25 cellular contexts compared by ENCODE assay signal in the genomic region with DNA sequence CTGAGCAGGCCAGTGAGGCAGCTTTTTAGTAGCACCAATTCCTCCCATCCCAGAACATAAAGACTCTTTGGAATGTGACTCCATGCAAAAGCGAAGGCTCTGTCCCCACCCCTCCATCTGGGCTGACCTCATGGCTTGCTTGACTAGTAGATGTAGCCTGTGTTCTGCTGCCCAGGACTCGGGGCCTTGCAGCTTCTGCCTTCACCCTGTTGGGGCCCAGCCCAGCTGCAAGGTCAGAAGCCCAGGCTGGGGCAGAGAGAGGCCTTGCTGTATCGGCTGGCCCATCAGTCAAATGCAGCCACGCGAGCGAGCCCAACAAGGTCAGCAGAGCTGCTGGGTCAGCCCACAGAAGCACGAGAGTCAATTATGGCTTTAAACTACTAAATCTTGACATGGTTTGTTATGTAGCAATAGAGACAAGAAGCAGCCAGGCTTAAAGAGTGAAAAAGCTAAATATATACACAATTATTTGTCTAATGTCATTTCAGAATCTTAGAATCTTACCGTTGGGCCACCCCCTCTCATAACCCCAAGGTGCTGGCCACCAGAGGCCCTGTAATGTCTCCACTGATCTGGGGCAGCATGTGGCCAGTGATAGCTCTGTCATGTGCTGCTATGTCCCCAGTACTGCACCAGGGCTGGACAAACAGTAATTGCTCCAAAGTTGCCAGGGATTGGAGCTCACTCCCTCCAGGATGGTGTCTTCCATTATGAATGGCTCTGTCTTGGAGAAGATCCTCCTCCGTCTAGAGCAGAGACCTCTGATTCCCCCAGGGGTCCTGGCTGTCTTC. TPM values are rescaled to one million over a fixed set of nuclear protein-coding genes. Genes with fewer than 3 reads are reported as not detected.
DNase-seq lines count a peak whose midpoint lies in the region; ATAC-seq and TF ChIP-seq lines count a peak whose summit lies in the region.
"Had no signal": no experiment of that assay in that cellular context is flagged by ENCODE, and none has a peak within 500 bp of the region (broad histone marks: within the 10 kb centered on the region; RNA-seq: fewer than 3 reads in every experiment).

No MANE protein-coding gene starts in this region.

- WGBS in psoas muscle, 3 donors: 46 to 60% (median 53%) methylated on average over 9 of the region's 9 CpGs

- ATAC-seq in psoas muscle: peak in 2 of 4 donors; percentile 12 to 13
- ATAC-seq in GM21526 (IDR thresholded peaks at IDR 0.05; ENCODE audit: low FRiP score, unreplicated experiment): no peak
- no peak for ATAC-seq in HG03354 (IDR thresholded peaks at IDR 0.05; ENCODE audit: poor library complexity, severe bottlenecking, unreplicated experiment)
- ATAC-seq: CD8-positive, alpha-beta T cell; natural killer cell treated with Interleukin-12 subunit alpha and Interleukin-12 subunit beta and Interleukin-15 and Interleukin-18, amount 100 ng/mL, for 72 hours; right lobe of liver had no signal

- DNase-seq in DMS 273 (lab: John Stamatoyannopoulos, UW; ENCODE audit: unreplicated experiment) (peak; percentile 25), DMS 273 treated with DMSO at 0.1 percent for 48 hours (lab: John Stamatoyannopoulos, UW) (no peak), amniotic epithelial cell (ENCODE audit: low read depth) (peak; percentile 23), left kidney (ENCODE audit: low read depth, low spot score) (peak; percentile 57), psoas muscle (peak; percentile 45 to 47), NCI-H446 treated with DMSO at 0.1 percent for 48 hours (lab: John Stamatoyannopoulos, UW) (no peak)
- DNase-seq: activated CD4-positive, alpha-beta T cell treated with anti-CD3 and anti-CD28 coated beads for 48 hours; activated CD8-positive, alpha-beta memory T cell treated with anti-CD3 and anti-CD28 coated beads for 24 hours; activated effector memory CD4-positive, alpha-beta T cell treated with Interleukin-2 at 50 U/mL for 16 hours; CD8-positive, alpha-beta T cell; central memory CD4-positive, alpha-beta T cell; hypothalamus; immature natural killer cell; ovary; PC-9; stimulated activated naive CD4-positive, alpha-beta T cell treated with Interleukin-2 at 50 U/mL for 16 hours had no signal

- H3K27me3 ChIP-seq in psoas muscle (ENCODE audit: insufficient read depth in 3 of 3, low read length in 2 of 3): no peaks in the 10 kb centered on the region
- H3K27me3 ChIP-seq: ascending aorta, ovary, right lobe of liver had no signal

- TF ChIP-seq CTCF in psoas muscle (IDR thresholded peaks at IDR 0.05): no peak

- H3K9me3 ChIP-seq in psoas muscle: no peaks in the 10 kb centered on the region
- H3K9me3 ChIP-seq: ascending aorta, ovary, right lobe of liver had no signal

- no peaks in the 10 kb centered on the region for H3K4me1 ChIP-seq in psoas muscle
- H3K4me1 ChIP-seq: ascending aorta, right lobe of liver had no signal

- intact Hi-C loops in psoas muscle (cut with DNase I): no loop called here

- no peak overlapping the region for H3K4me3 ChIP-seq in psoas muscle
- H3K4me3 ChIP-seq: ascending aorta, ovary, PC-9, right lobe of liver had no signal

- H3K27ac ChIP-seq in psoas muscle: no peak overlapping the region
- H3K27ac ChIP-seq: 22Rv1, ascending aorta, HL-60, ovary, PC-9, right lobe of liver had no signal

- H3K36me3 ChIP-seq in psoas muscle (ENCODE audit: insufficient read depth in 1 of 2, low read depth in 1 of 2): no peaks in the 10 kb centered on the region
- H3K36me3 ChIP-seq: ascending aorta, ovary, right lobe of liver had no signal

RNA-seq across cellular contexts. Expression of a gene that starts 10.4 kb away (rescaled TPM):
- 10 to 100 TPM in 1 of 4 donors, 1 to 10 TPM in 3; 6.4 to 13.0 (median 8.0) TPM for total RNA-seq in psoas muscle
- polyA plus RNA-seq in psoas muscle: 1 to 10 TPM; 4.5 to 6.5 (median 4.8) TPM
- total RNA-seq: dermis microvascular lymphatic vessel endothelial cell, endothelial cell of umbilical vein, PC-9 had no signal
- polyA plus RNA-seq: endothelial cell of umbilical vein had no signal

Comparison
In these comparisons a context has a peak if more than half of its experiments do, and no peak if none do; other contexts are left out.
1. DNase-seq: peak in DMS 273 (single experiment), amniotic epithelial cell (single experiment), left kidney (single experiment) and psoas muscle (2 of 2); none in DMS 273 treated with DMSO at 0.1 percent for 48 hours (single experiment) and NCI-H446 treated with DMSO at 0.1 percent for 48 hours (single experiment).